1 cellular context compared by ENCODE assay signal in the genomic region with DNA sequence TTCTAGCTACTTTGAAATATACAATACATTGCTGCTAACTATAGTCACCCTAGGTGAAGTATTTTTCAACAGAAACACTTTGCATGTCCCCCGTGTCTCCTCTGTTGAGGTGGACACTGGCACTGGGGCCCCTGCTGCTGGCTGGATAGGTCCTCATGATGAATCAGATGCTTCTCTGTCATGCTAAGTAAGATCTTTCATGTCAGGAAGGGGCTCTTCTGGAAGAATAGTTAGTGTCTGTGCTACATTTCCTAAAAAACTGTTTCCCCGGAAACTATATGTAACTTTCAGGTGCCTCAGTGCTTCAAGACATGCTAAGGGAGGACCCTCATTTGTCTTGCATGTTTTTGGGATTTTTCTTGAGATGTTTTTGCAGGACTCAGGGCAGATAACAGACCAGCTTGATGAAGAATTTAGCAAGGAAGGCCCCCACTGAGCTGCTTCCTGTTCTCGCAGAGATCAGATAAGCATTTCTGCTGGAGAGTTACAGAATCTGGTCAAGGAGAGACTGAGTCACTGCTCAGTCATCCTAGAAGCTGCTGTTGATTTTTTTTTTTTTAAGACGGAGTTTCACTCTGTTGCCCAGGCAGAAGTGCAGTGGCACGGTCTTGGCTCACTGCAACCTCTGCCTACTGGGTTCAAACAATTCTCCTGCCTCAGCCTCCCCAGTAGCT.
TF ChIP-seq lines count a peak whose summit lies in the region.
"Not testable (repeated sequence)": the region's sequence is repeated elsewhere in the genome, so short reads cannot be mapped to it uniquely, and the experiment has no call there.

No MANE protein-coding gene starts in this region.

TF ChIP-seq in K562, 482 proteins besides CTCF, POLR2A, EP300 and RAD21:
- TF ChIP-seq ETV1 (tag; conservative IDR thresholded peaks at IDR 0.05; ENCODE audit: low read depth) = 0 out of 2 replicates have a peak, but pooled peaks have one; percentile 24
- peak; percentile 13; the same call in 1 of the 2 replicates for TF ChIP-seq VEZF1 (CRISPR knock-in tag; IDR thresholded peaks at IDR 0.05)
- TF ChIP-seq ARID1B (IDR thresholded peaks at IDR 0.05) = peak; percentile 74
- peak; percentile 24; the same call in 1 of the 2 replicates for TF ChIP-seq CTBP1 (IDR thresholded peaks at IDR 0.05; ENCODE audit: borderline replicate concordance)
- peak in 1 of 2 experiments; percentile 40; a peak in 1 of 4 replicates for TF ChIP-seq NRF1 (conservative IDR thresholded peaks at IDR 0.05 in 1 of 2, IDR thresholded peaks at IDR 0.05 in 1 of 2)
- peak; percentile 52; the same call in 1 of the 2 replicates for TF ChIP-seq JUN (IDR thresholded peaks at IDR 0.05; ENCODE audit: borderline replicate concordance, low read depth, low read length)
- TF ChIP-seq JUN (CRISPR knock-in tag; IDR thresholded peaks at IDR 0.05; ENCODE audit: borderline replicate concordance) = not testable (repeated sequence)
- 0 out of 2 replicates have a peak, but pooled peaks have one; percentile 32 for TF ChIP-seq LEF1 (IDR thresholded peaks at IDR 0.05)
- TF ChIP-seq NFE2 (IDR thresholded peaks at IDR 0.05; ENCODE audit: low read depth) = peak; percentile 74
- peak; percentile 90 for TF ChIP-seq FOSL1 (tag; conservative IDR thresholded peaks at IDR 0.05)
- TF ChIP-seq ZNF384 (IDR thresholded peaks at IDR 0.05; ENCODE audit: low read depth, low read length) = peak; percentile 86
- peak; percentile 51 for TF ChIP-seq ELF1 (tag; IDR thresholded peaks at IDR 0.05)
- peak; percentile 47; the same call in 1 of the 2 replicates for TF ChIP-seq GABPA (tag; conservative IDR thresholded peaks at IDR 0.05; ENCODE audit: low read depth)
- 0 out of 2 replicates have a peak, but pooled peaks have one; percentile 3 for TF ChIP-seq CBFA2T3 (IDR thresholded peaks at IDR 0.05)
- TF ChIP-seq, protein P1, sequence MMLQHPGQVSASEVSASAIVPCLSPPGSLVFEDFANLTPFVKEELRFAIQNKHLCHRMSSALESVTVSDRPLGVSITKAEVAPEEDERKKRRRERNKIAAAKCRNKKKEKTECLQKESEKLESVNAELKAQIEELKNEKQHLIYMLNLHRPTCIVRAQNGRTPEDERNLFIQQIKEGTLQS (IDR thresholded peaks at IDR 0.05) = peak; percentile 64; the same call in 1 of the 2 replicates
- TF ChIP-seq, protein P1 (CRISPR knock-in tag; conservative IDR thresholded peaks at IDR 0.05) = not testable (repeated sequence)
- TF ChIP-seq ZNF316 (IDR thresholded peaks at IDR 0.05) = 0 out of 2 replicates have a peak, but pooled peaks have one; percentile 40
- TF ChIP-seq SMARCA4 (IDR thresholded peaks at IDR 0.05) = peak; percentile 87
- TF ChIP-seq JUND (IDR thresholded peaks at IDR 0.05; ENCODE audit: borderline replicate concordance, low read depth, low read length) = peak; percentile 85
- peak; percentile 66; the same call in 1 of the 3 replicates for TF ChIP-seq JUND (tag; IDR thresholded peaks at IDR 0.05; ENCODE audit: borderline replicate concordance, low read depth, low read length)
- 0 out of 4 replicates have a peak, but pooled peaks of 1 of the 2 experiments have one; percentile 36 for TF ChIP-seq FOXK2 (conservative IDR thresholded peaks at IDR 0.05 in 1 of 2, IDR thresholded peaks at IDR 0.05 in 1 of 2; ENCODE audit: low read depth in 2 of 2)
- TF ChIP-seq TAF7 (tag; IDR thresholded peaks at IDR 0.05) = 0 out of 2 replicates have a peak, but pooled peaks have one; percentile 24
- TF ChIP-seq SMARCC2 (IDR thresholded peaks at IDR 0.05; ENCODE audit: low read depth) = peak; percentile 83
- TF ChIP-seq DPF2 (IDR thresholded peaks at IDR 0.05) = peak; percentile 83
- peak; percentile 89 for TF ChIP-seq SMARCE1 (IDR thresholded peaks at IDR 0.05)
- 0 out of 2 replicates have a peak, but pooled peaks have one; percentile 5 for TF ChIP-seq CREM (IDR thresholded peaks at IDR 0.05; ENCODE audit: low read depth)
